ENCODE assay signal across 1 cellular context in genomic region chr14:49767473-49768300, GRCh38.
TF ChIP-seq lines count a peak whose summit lies in the region.

KLHDC2 (plus strand) TSS chr14:49768153; CDS start chr14:49768469, 316 bp downstream.

TF ChIP-seq in HepG2, 621 proteins besides CTCF, POLR2A, EP300 and RAD21 (continued from another document and continues in another):
- TF ChIP-seq, protein P1, sequence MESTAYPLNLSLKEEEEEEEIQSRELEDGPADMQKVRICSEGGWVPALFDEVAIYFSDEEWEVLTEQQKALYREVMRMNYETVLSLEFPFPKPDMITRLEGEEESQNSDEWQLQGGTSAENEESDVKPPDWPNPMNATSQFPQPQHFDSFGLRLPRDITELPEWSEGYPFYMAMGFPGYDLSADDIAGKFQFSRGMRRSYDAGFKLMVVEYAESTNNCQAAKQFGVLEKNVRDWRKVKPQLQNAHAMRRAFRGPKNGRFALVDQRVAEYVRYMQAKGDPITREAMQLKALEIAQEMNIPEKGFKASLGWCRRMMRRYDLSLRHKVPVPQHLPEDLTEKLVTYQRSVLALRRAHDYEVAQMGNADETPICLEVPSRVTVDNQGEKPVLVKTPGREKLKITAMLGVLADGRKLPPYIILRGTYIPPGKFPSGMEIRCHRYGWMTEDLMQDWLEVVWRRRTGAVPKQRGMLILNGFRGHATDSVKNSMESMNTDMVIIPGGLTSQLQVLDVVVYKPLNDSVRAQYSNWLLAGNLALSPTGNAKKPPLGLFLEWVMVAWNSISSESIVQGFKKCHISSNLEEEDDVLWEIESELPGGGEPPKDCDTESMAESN (CRISPR knock-in tag; conservative IDR thresholded peaks at IDR 0.05) = peak; percentile 51; the same call in 1 of the 2 replicates
- TF ChIP-seq ZNF10 (CRISPR knock-in tag; IDR thresholded peaks at IDR 0.05; ENCODE audit: borderline replicate concordance, low read depth) = no peak
- TF ChIP-seq ZNF562 (CRISPR knock-in tag; IDR thresholded peaks at IDR 0.05; ENCODE audit: borderline replicate concordance) = no peak
- TF ChIP-seq ISX (CRISPR knock-in tag; conservative IDR thresholded peaks at IDR 0.05) = no peak
- TF ChIP-seq MED13 (CRISPR knock-in tag; IDR thresholded peaks at IDR 0.05) = peak; percentile 7; the same call in 1 of the 2 replicates
- peak; percentile 75 for TF ChIP-seq UBTF (CRISPR knock-in tag; IDR thresholded peaks at IDR 0.05)
- TF ChIP-seq MAZ (IDR thresholded peaks at IDR 0.05; ENCODE audit: borderline replicate concordance, low read depth, low read length) = 0 out of 2 replicates have a peak, but pooled peaks have one; percentile 50
- TF ChIP-seq MAZ (CRISPR knock-in tag; IDR thresholded peaks at IDR 0.05; ENCODE audit: low read depth) = peak; percentile 98
- no peak for TF ChIP-seq LCORL (IDR thresholded peaks at IDR 0.05)
- TF ChIP-seq LCORL (CRISPR knock-in tag; IDR thresholded peaks at IDR 0.05) = peak; percentile 55; the same call in 1 of the 2 replicates
- TF ChIP-seq HDAC6 (IDR thresholded peaks at IDR 0.05; ENCODE audit: low read depth, low read length) = no peak
- TF ChIP-seq, protein P2, sequence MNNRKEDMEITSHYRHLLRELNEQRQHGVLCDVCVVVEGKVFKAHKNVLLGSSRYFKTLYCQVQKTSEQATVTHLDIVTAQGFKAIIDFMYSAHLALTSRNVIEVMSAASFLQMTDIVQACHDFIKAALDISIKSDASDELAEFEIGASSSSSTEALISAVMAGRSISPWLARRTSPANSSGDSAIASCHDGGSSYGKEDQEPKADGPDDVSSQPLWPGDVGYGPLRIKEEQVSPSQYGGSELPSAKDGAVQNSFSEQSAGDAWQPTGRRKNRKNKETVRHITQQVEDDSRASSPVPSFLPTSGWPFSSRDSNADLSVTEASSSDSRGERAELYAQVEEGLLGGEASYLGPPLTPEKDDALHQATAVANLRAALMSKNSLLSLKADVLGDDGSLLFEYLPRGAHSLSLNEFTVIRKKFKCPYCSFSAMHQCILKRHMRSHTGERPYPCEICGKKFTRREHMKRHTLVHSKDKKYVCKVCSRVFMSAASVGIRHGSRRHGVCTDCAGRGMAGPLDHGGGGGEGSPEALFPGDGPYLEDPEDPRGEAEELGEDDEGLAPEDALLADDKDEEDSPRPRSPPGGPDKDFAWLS (CRISPR knock-in tag; IDR thresholded peaks at IDR 0.05; ENCODE audit: borderline replicate concordance) = no peak
- no peak for TF ChIP-seq ZNF292 (CRISPR knock-in tag; IDR thresholded peaks at IDR 0.05; ENCODE audit: borderline replicate concordance, low read depth)
- 0 out of 2 replicates have a peak, but pooled peaks have one; percentile 31 for TF ChIP-seq CENPT (CRISPR knock-in tag; IDR thresholded peaks at IDR 0.05; ENCODE audit: low read depth)
- TF ChIP-seq RXRA (CRISPR knock-in tag; IDR thresholded peaks at IDR 0.05) = peak; percentile 68; the same call in 1 of the 2 replicates
- no peak for TF ChIP-seq ZNF720 (CRISPR knock-in tag; IDR thresholded peaks at IDR 0.05)
- TF ChIP-seq ZNF337 (CRISPR knock-in tag; IDR thresholded peaks at IDR 0.05; ENCODE audit: borderline replicate concordance, low read depth) = no peak
- 0 out of 2 replicates have a peak, but pooled peaks have one; percentile 9 for TF ChIP-seq TCF7 (IDR thresholded peaks at IDR 0.05; ENCODE audit: low read depth)
- TF ChIP-seq, protein P3, sequence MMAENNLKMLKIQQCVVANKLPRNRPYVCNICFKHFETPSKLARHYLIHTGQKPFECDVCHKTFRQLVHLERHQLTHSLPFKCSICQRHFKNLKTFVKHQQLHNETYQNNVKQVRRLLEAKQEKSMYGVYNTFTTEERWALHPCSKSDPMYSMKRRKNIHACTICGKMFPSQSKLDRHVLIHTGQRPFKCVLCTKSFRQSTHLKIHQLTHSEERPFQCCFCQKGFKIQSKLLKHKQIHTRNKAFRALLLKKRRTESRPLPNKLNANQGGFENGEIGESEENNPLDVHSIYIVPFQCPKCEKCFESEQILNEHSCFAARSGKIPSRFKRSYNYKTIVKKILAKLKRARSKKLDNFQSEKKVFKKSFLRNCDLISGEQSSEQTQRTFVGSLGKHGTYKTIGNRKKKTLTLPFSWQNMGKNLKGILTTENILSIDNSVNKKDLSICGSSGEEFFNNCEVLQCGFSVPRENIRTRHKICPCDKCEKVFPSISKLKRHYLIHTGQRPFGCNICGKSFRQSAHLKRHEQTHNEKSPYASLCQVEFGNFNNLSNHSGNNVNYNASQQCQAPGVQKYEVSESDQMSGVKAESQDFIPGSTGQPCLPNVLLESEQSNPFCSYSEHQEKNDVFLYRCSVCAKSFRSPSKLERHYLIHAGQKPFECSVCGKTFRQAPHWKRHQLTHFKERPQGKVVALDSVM (CRISPR knock-in tag; IDR thresholded peaks at IDR 0.05) = peak; percentile 75; the same call in 1 of the 2 replicates
- TF ChIP-seq ZSCAN30 (CRISPR knock-in tag; IDR thresholded peaks at IDR 0.05) = 0 out of 2 replicates have a peak, but pooled peaks have one; percentile 4
- no peak for TF ChIP-seq SRSF9 (IDR thresholded peaks at IDR 0.05; ENCODE audit: borderline replicate concordance, insufficient read depth, low read depth, low read length, poor library complexity, severe bottlenecking)
- TF ChIP-seq, protein P4, sequence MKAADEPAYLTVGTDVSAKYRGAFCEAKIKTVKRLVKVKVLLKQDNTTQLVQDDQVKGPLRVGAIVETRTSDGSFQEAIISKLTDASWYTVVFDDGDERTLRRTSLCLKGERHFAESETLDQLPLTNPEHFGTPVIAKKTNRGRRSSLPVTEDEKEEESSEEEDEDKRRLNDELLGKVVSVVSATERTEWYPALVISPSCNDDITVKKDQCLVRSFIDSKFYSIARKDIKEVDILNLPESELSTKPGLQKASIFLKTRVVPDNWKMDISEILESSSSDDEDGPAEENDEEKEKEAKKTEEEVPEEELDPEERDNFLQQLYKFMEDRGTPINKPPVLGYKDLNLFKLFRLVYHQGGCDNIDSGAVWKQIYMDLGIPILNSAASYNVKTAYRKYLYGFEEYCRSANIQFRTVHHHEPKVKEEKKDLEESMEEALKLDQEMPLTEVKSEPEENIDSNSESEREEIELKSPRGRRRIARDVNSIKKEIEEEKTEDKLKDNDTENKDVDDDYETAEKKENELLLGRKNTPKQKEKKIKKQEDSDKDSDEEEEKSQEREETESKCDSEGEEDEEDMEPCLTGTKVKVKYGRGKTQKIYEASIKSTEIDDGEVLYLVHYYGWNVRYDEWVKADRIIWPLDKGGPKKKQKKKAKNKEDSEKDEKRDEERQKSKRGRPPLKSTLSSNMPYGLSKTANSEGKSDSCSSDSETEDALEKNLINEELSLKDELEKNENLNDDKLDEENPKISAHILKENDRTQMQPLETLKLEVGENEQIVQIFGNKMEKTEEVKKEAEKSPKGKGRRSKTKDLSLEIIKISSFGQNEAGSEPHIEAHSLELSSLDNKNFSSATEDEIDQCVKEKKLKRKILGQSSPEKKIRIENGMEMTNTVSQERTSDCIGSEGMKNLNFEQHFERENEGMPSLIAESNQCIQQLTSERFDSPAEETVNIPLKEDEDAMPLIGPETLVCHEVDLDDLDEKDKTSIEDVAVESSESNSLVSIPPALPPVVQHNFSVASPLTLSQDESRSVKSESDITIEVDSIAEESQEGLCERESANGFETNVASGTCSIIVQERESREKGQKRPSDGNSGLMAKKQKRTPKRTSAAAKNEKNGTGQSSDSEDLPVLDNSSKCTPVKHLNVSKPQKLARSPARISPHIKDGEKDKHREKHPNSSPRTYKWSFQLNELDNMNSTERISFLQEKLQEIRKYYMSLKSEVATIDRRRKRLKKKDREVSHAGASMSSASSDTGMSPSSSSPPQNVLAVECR (CRISPR knock-in tag; IDR thresholded peaks at IDR 0.05; ENCODE audit: borderline replicate concordance) = peak; percentile 74; the same call in 1 of the 2 replicates
- no peak; the same call in 1 of the 2 replicates for TF ChIP-seq AKAP8 (CRISPR knock-in tag; IDR thresholded peaks at IDR 0.05)
- peak; percentile 35 for TF ChIP-seq SALL1 (CRISPR knock-in tag; IDR thresholded peaks at IDR 0.05)
- no peak for TF ChIP-seq LBX2 (CRISPR knock-in tag; IDR thresholded peaks at IDR 0.05; ENCODE audit: borderline replicate concordance)
- TF ChIP-seq, protein P5, sequence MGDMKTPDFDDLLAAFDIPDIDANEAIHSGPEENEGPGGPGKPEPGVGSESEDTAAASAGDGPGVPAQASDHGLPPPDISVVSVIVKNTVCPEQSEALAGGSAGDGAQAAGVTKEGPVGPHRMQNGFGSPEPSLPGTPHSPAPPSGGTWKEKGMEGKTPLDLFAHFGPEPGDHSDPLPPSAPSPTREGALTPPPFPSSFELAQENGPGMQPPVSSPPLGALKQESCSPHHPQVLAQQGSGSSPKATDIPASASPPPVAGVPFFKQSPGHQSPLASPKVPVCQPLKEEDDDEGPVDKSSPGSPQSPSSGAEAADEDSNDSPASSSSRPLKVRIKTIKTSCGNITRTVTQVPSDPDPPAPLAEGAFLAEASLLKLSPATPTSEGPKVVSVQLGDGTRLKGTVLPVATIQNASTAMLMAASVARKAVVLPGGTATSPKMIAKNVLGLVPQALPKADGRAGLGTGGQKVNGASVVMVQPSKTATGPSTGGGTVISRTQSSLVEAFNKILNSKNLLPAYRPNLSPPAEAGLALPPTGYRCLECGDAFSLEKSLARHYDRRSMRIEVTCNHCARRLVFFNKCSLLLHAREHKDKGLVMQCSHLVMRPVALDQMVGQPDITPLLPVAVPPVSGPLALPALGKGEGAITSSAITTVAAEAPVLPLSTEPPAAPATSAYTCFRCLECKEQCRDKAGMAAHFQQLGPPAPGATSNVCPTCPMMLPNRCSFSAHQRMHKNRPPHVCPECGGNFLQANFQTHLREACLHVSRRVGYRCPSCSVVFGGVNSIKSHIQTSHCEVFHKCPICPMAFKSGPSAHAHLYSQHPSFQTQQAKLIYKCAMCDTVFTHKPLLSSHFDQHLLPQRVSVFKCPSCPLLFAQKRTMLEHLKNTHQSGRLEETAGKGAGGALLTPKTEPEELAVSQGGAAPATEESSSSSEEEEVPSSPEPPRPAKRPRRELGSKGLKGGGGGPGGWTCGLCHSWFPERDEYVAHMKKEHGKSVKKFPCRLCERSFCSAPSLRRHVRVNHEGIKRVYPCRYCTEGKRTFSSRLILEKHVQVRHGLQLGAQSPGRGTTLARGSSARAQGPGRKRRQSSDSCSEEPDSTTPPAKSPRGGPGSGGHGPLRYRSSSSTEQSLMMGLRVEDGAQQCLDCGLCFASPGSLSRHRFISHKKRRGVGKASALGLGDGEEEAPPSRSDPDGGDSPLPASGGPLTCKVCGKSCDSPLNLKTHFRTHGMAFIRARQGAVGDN (CRISPR knock-in tag; IDR thresholded peaks at IDR 0.05) = peak; percentile 87
- no peak for TF ChIP-seq CREB1 (IDR thresholded peaks at IDR 0.05)
- no peak for TF ChIP-seq CREB1 (CRISPR knock-in tag; IDR thresholded peaks at IDR 0.05)
- no peak for TF ChIP-seq ZNF83 (CRISPR knock-in tag; IDR thresholded peaks at IDR 0.05; ENCODE audit: borderline replicate concordance)
- TF ChIP-seq, protein P6, sequence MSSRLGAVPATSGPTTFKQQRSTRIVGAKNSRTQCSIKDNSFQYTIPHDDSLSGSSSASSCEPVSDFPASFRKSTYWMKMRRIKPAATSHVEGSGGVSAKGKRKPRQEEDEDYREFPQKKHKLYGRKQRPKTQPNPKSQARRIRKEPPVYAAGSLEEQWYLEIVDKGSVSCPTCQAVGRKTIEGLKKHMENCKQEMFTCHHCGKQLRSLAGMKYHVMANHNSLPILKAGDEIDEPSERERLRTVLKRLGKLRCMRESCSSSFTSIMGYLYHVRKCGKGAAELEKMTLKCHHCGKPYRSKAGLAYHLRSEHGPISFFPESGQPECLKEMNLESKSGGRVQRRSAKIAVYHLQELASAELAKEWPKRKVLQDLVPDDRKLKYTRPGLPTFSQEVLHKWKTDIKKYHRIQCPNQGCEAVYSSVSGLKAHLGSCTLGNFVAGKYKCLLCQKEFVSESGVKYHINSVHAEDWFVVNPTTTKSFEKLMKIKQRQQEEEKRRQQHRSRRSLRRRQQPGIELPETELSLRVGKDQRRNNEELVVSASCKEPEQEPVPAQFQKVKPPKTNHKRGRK (CRISPR knock-in tag; IDR thresholded peaks at IDR 0.05) = no peak
- TF ChIP-seq, protein P7, sequence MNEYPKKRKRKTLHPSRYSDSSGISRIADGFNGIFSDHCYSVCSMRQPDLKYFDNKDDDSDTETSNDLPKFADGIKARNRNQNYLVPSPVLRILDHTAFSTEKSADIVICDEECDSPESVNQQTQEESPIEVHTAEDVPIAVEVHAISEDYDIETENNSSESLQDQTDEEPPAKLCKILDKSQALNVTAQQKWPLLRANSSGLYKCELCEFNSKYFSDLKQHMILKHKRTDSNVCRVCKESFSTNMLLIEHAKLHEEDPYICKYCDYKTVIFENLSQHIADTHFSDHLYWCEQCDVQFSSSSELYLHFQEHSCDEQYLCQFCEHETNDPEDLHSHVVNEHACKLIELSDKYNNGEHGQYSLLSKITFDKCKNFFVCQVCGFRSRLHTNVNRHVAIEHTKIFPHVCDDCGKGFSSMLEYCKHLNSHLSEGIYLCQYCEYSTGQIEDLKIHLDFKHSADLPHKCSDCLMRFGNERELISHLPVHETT (CRISPR knock-in tag; conservative IDR thresholded peaks at IDR 0.05) = peak; percentile 38; the same call in 1 of the 2 replicates
- TF ChIP-seq, protein P8, sequence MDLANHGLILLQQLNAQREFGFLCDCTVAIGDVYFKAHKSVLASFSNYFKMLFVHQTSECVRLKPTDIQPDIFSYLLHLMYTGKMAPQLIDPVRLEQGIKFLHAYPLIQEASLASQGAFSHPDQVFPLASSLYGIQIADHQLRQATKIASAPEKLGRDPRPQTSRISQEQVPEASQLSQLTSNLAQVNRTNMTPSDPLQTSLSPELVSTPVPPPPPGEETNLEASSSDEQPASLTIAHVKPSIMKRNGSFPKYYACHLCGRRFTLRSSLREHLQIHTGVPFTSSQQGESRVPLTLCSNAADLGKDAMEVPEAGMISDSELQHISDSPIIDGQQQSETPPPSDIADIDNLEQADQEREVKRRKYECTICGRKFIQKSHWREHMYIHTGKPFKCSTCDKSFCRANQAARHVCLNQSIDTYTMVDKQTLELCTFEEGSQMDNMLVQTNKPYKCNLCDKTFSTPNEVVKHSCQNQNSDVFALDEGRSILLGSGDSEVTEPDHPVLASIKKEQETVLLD (CRISPR knock-in tag; IDR thresholded peaks at IDR 0.05; ENCODE audit: low read depth) = peak; percentile 89
